Comparison of ENCODE assay signal across 8 cellular contexts in the genomic region with DNA sequence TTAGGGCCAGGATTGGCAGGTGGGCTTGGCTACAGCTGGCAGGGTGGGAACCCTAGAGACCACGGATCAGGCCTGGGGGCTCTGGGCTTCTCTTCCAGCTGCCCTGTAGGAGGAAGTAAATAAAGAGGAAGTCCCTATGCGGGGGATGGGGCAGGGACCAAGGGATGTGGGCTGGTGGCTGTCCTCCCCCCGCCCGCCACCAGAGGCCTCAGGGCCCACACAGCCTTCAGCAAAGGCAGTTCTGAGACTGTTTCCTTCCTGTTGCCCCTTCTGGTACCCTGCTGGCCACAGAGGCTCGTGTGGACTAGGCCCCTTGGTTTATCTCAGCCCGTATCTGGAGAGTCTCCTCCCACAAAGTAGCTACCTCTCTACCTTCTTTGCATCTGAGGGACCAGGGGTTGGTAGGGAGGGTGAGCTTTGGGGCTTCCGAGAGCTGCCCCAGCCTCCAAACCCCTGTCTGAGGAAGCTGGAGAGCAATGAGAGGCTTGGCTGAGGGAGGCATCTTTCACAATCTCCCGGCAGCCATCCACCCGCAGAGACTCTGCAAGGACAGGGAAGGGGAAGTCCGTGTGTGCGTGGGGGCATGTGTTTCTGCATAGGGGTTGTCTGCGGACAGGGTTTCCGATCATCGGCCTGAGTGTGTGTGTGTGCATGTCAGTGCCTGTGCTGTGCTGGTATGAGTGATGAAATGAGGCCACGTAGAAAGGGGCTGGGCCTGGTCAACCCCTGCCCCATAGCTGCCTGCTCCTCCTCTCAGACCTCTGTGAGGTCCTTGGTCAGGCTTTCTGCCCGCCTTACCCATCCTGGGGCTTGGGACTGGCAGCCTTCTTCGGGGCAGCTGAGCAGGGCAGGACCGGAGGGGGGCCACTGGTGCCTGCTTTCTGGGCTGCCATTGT. TPM values are rescaled to one million over a fixed set of nuclear protein-coding genes. Genes with fewer than 3 reads are reported as not detected.
A peak's percentile ranks its signal among the peaks of the same experiment; 100 is the strongest.
DNase-seq lines count a peak whose midpoint lies in the region; ATAC-seq, FAIRE-seq and TF ChIP-seq lines count a peak whose summit lies in the region.

No MANE protein-coding gene starts in this region.

- TF ChIP-seq POLR2A in HCT116 (IDR thresholded peaks at IDR 0.05; ENCODE audit: borderline replicate concordance, extremely low read depth, insufficient read depth, insufficient read length) (no peak), H1 (IDR thresholded peaks at IDR 0.05; ENCODE audit: control extremely low read depth in 1 of 2, low read depth in 2 of 2, low read length in 2 of 2) (no peak)

- H3K79me1 ChIP-seq in H1 (ENCODE audit: low read depth, low read length), result peaks cover 7% of the 10 kb centered on the region

- no peak overlapping the region for H3K9ac ChIP-seq in HCT116 (ENCODE audit: low read length)
- H3K9ac ChIP-seq in H1 (replicated peaks in 1 of 4; ENCODE audit: extremely low read depth in 1 of 4, low read depth in 3 of 4, low read length in 3 of 4), result no peak overlapping the region
- peak overlapping the region; percentile 54 for H3K9ac ChIP-seq in mucosa of stomach (ENCODE audit: low read length)

- no peak overlapping the region for H3K14ac ChIP-seq in H1 (ENCODE audit: insufficient read length)

- H3K27ac ChIP-seq in HCT116 (ENCODE audit: low read depth, low read length) (no peak overlapping the region; the same call in 1 of the 2 replicates), H1 (ENCODE audit: low read depth, low read length) (peak overlapping the region; percentile 45; the same call in 1 of the 2 replicates)

- H4K91ac ChIP-seq in H1 (replicated peaks; ENCODE audit: insufficient read length, low read length), result peak overlapping the region; percentile 11

- RAD21 ChIA-PET in HCT116 (lab: Charles Lee; ENCODE audit: low non-redundant PET in 1 of 2, low total read pairs in 2 of 2, uncharacterized antibody in 2 of 2, unreplicated experiment in 2 of 2), result no interaction called here

- H3K18ac ChIP-seq in H1 (ENCODE audit: extremely low read depth, low read length), result peak overlapping the region; percentile 62; the same call in 1 of the 2 replicates

- H3K27ac Mint-ChIP-seq in activated CD8-positive, alpha-beta T cell treated with anti-CD3 and anti-CD28 coated beads for 36 hours, result peak overlapping the region; percentile 97
- H3K27ac Mint-ChIP-seq in stimulated activated naive B cell treated with anti-CD40 and anti-IgM and Interleukin-4, amounts not matched to agents 10 μg/mL and 1 μg/mL and 100 μg/mL, for 72 hours, result peak overlapping the region; percentile 99

- no peak overlapping the region for H3K23ac ChIP-seq in H1 (ENCODE audit: insufficient read length)

- DNase-seq in HCT116 (ENCODE audit: low read depth, low spot score) (no peak), NAMALWA (ENCODE audit: low spot score) (peak; percentile 96), H1 (ENCODE audit: low read depth in 1 of 2, low spot score in 2 of 2) (peak in 1 of 2 experiments; percentile 78), cerebellar nuclear complex (lab: John Stamatoyannopoulos, UW) (no peak)
- DNase-seq in activated CD8-positive, alpha-beta T cell treated with anti-CD3 and anti-CD28 coated beads for 36 hours, result peak; percentile 96
- DNase-seq in stimulated activated naive B cell treated with anti-CD40 and anti-IgM and Interleukin-4, amounts not matched to agents 10 μg/mL and 1 μg/mL and 100 μg/mL, for 72 hours, result peak; percentile 94

- peak overlapping the region; percentile 92 for H3K4me3 Mint-ChIP-seq in activated CD8-positive, alpha-beta T cell treated with anti-CD3 and anti-CD28 coated beads for 36 hours
- peak overlapping the region; percentile 87 to 94 for H3K4me3 Mint-ChIP-seq in stimulated activated naive B cell treated with anti-CD40 and anti-IgM and Interleukin-4, amounts not matched to agents 10 μg/mL and 1 μg/mL and 100 μg/mL, for 72 hours

- H2AFZ ChIP-seq in HCT116 (ENCODE audit: low read depth, low read length, poor library complexity, severe bottlenecking), result no peak overlapping the region
- H2AFZ ChIP-seq in H1 (ENCODE audit: low read length), result no peak overlapping the region

- TF ChIP-seq RAD21 in HCT116 (IDR thresholded peaks at IDR 0.05; ENCODE audit: low read depth), result no peak
- TF ChIP-seq RAD21 in H1 (IDR thresholded peaks at IDR 0.05 in 1 of 2, conservative IDR thresholded peaks at IDR 0.05 in 1 of 2; ENCODE audit: low read depth in 2 of 2, low read length in 2 of 2), result peak; percentile 34 to 41; a peak in 3 of 4 replicates

- no peak overlapping the region for H2BK120ac ChIP-seq in H1 (replicated peaks; ENCODE audit: low read depth, low read length)

- TF ChIP-seq CTCF in GM12875 (IDR thresholded peaks at IDR 0.05; ENCODE audit: borderline replicate concordance, insufficient read depth, low read depth, low read length) (peak; percentile 74), HCT116 (IDR thresholded peaks at IDR 0.05 in 2 of 3, conservative IDR thresholded peaks at IDR 0.05 in 1 of 3; ENCODE audit: borderline replicate concordance in 1 of 3, insufficient read depth in 1 of 3, low read depth in 2 of 3, low read length in 2 of 3) (peak in 1 of 3 experiments; percentile 29; a peak in 1 of 6 replicates), H1 (IDR thresholded peaks at IDR 0.05; ENCODE audit: control extremely low read depth in 1 of 3, insufficient read depth in 1 of 3, low read depth in 1 of 3, low read length in 3 of 3) (peak; percentile 59 to 74 (median 66))
- peak; percentile 81 for TF ChIP-seq CTCF in activated CD8-positive, alpha-beta T cell treated with anti-CD3 and anti-CD28 coated beads for 36 hours (IDR thresholded peaks at IDR 0.05)

- FAIRE-seq in H1 (lab: Jason Lieb, UNC), result no peak

- ATAC-seq in HCT116, result peak; percentile 56
- ATAC-seq in activated CD8-positive, alpha-beta T cell treated with anti-CD3 and anti-CD28 coated beads for 36 hours, result peak; percentile 78
- peak; percentile 71 to 73 for ATAC-seq in stimulated activated naive B cell treated with anti-CD40 and anti-IgM and Interleukin-4, amounts not matched to agents 10 μg/mL and 1 μg/mL and 100 μg/mL, for 72 hours (replicated peaks)

- H3K4me1 ChIP-seq in HCT116 (ENCODE audit: control insufficient read depth in 1 of 2, insufficient read depth in 2 of 2, low read length in 2 of 2) (peaks cover 3 to 4% of the 10 kb centered on the region in 2 experiments; a peak in 2 of 4 replicates), H1 (replicated peaks in 1 of 4; ENCODE audit: control insufficient read depth in 3 of 4, insufficient read depth in 4 of 4, low read length in 3 of 4) (peaks cover 0 to 17% (median 7%) of the 10 kb centered on the region in 4 experiments; a peak in 6 of 7 replicates), mucosa of stomach (ENCODE audit: control insufficient read depth, insufficient read depth, low read length) (peaks cover 14% of the 10 kb centered on the region)

- H2BK12ac ChIP-seq in H1 (ENCODE audit: low read depth, low read length), result 0 out of 2 replicates have a peak overlapping the region, but pooled peaks have one; percentile 50

- peak overlapping the region; percentile 48 for H4K5ac ChIP-seq in H1 (ENCODE audit: insufficient read length, low read depth, low read length)

- H2AK5ac ChIP-seq in H1 (ENCODE audit: low read depth, low read length), result no peak overlapping the region; the same call in 1 of the 2 replicates

- H3K4me3 ChIP-seq in GM12875 (ENCODE audit: low read depth, low read length), result peak overlapping the region; percentile 51
- H3K4me3 ChIP-seq in HCT116 (replicated peaks in 1 of 2; ENCODE audit: low read depth in 1 of 2, low read length in 2 of 2), result no peak overlapping the region
- H3K4me3 ChIP-seq in H1 (ENCODE audit: extremely low read depth in 1 of 4, insufficient read depth in 2 of 4, low read depth in 3 of 4, low read length in 4 of 4), result no peak overlapping the region; a peak in 1 of 8 replicates
- no peak overlapping the region for H3K4me3 ChIP-seq in mucosa of stomach (ENCODE audit: low read length)

- H3K4me1 Mint-ChIP-seq in activated CD8-positive, alpha-beta T cell treated with anti-CD3 and anti-CD28 coated beads for 36 hours (ENCODE audit: low read depth), result peaks cover 79% of the 10 kb centered on the region
- H3K4me1 Mint-ChIP-seq in stimulated activated naive B cell treated with anti-CD40 and anti-IgM and Interleukin-4, amounts not matched to agents 10 μg/mL and 1 μg/mL and 100 μg/mL, for 72 hours, result peaks cover 68 to 94% of the 10 kb centered on the region in 2 donors

- H4K8ac ChIP-seq in H1 (ENCODE audit: extremely low read depth, insufficient read depth, low read length), result peak overlapping the region; percentile 77

- H2BK15ac ChIP-seq in H1 (ENCODE audit: low read length), result peak overlapping the region; percentile 88; the same call in 1 of the 2 replicates

- no TSS peak for BruUV-seq in HCT116 (replicated peaks; lab: Mats Ljungman, UMichigan)

- H3K4me2 ChIP-seq in HCT116 (ENCODE audit: low read length) (no peak overlapping the region), H1 (ENCODE audit: insufficient read depth in 1 of 2, low read depth in 2 of 2, low read length in 2 of 2) (0 out of 4 replicates have a peak overlapping the region, but pooled peaks of 1 of the 2 experiments have one; percentile 19)

- no peak overlapping the region for H3K56ac ChIP-seq in H1 (replicated peaks; ENCODE audit: insufficient read length, low read depth, low read length)

- H2BK5ac ChIP-seq in H1 (ENCODE audit: low read depth, low read length), result peak overlapping the region; percentile 81; the same call in 1 of the 2 replicates

- peak overlapping the region; percentile 57 for H3K4ac ChIP-seq in H1 (replicated peaks; ENCODE audit: insufficient read length, low read depth, low read length)

- H3K23me2 ChIP-seq in H1 (ENCODE audit: low read depth, low read length), result no peaks in the 10 kb centered on the region

- TF ChIP-seq EP300 in H1 (IDR thresholded peaks at IDR 0.05; ENCODE audit: borderline replicate concordance in 1 of 2, low read depth in 2 of 2, low read length in 2 of 2), result no peak

- no peaks in the 10 kb centered on the region for H3K9me3 ChIP-seq in HCT116 (ENCODE audit: control insufficient read depth in 1 of 2, insufficient read depth in 1 of 2, low read depth in 1 of 2, low read length in 2 of 2)
- no peaks in the 10 kb centered on the region for H3K9me3 ChIP-seq in H1 (ENCODE audit: insufficient read depth in 2 of 2, low read depth in 1 of 2, low read length in 1 of 2)
- no peaks in the 10 kb centered on the region for H3K9me3 ChIP-seq in mucosa of stomach (ENCODE audit: control insufficient read depth, low read length)

- WGBS in H1 (ENCODE audit: extremely low coverage in 1 of 2, insufficient coverage in 1 of 2, insufficient read length in 1 of 2, insufficient replicate concordance in 2 of 2, low coverage in 1 of 2, low lambda C conversion rate in 2 of 2, missing lambda C conversion rate in 1 of 2), 2 experiments, result 72% methylated on average over 17 of the region's 18 CpGs; no CpG with 5 or more reads in 1 of the 2 experiments

- no peaks in the 10 kb centered on the region for H3K79me2 ChIP-seq in HCT116 (ENCODE audit: insufficient read depth, low read length)
- H3K79me2 ChIP-seq in H1 (ENCODE audit: control insufficient read depth in 1 of 2, insufficient read depth in 2 of 2, low read length in 2 of 2), result no peaks in the 10 kb centered on the region

- CTCF ChIA-PET in HCT116 (lab: Charles Lee) (no interaction called here), H1 (lab: Charles Lee; ENCODE audit: partially characterized antibody) (interaction anchor here (0.6 to 6.3 kb wide), 19 partner anchors 9 to 314 kb away, joined by 3 to 88 read pairs (median 4); a partner anchor contains a TSS)
- CTCF ChIA-PET in activated CD8-positive, alpha-beta T cell treated with anti-CD3 and anti-CD28 coated beads for 36 hours (lab: Charles Lee), result interaction anchor here (0.7 to 6.4 kb wide), 18 partner anchors 9 to 259 kb away, joined by 3 to 54 read pairs (median 4); a partner anchor contains a TSS

- POLR2A ChIA-PET in HCT116 (lab: Charles Lee) (no interaction called here), H1 (lab: Charles Lee; ENCODE audit: partially characterized antibody) (interaction anchor here (1.0 to 3.4 kb wide), 3 partner anchors 11 to 124 kb away, joined by 3 to 14 read pairs (median 4); a partner anchor contains a TSS)
- POLR2A ChIA-PET in activated CD8-positive, alpha-beta T cell treated with anti-CD3 and anti-CD28 coated beads for 36 hours (lab: Charles Lee), result interaction anchor here (0.6 to 3.2 kb wide), 15 partner anchors 9 to 347 kb away, joined by 3 to 13 read pairs (median 3); a partner anchor contains a TSS

- peaks cover 25% of the 10 kb centered on the region for H3K36me3 Mint-ChIP-seq in activated CD8-positive, alpha-beta T cell treated with anti-CD3 and anti-CD28 coated beads for 36 hours (ENCODE audit: low read depth)
- H3K36me3 Mint-ChIP-seq in stimulated activated naive B cell treated with anti-CD40 and anti-IgM and Interleukin-4, amounts not matched to agents 10 μg/mL and 1 μg/mL and 100 μg/mL, for 72 hours, result peaks cover 7 to 31% of the 10 kb centered on the region in 2 donors

- no peaks in the 10 kb centered on the region for H4K20me1 ChIP-seq in HCT116 (ENCODE audit: insufficient read depth)
- H4K20me1 ChIP-seq in H1 (replicated peaks in 1 of 2; ENCODE audit: control insufficient read depth in 1 of 2, insufficient read depth in 2 of 2, low read length in 2 of 2), result peaks cover 11 to 28% of the 10 kb centered on the region in 2 experiments

- intact Hi-C loops in HCT116 (cut with micrococcal nuclease), result no loop called here
- intact Hi-C loops in activated CD8-positive, alpha-beta T cell treated with anti-CD3 and anti-CD28 coated beads for 36 hours (cut with micrococcal nuclease), result loop anchor here (2.0 kb wide), 1 partner anchor 39 kb away; no protein-coding TSS in a partner anchor

- H2BK20ac ChIP-seq in H1 (ENCODE audit: low read length), result no peak overlapping the region

- no peaks in the 10 kb centered on the region for H3K9me3 Mint-ChIP-seq in activated CD8-positive, alpha-beta T cell treated with anti-CD3 and anti-CD28 coated beads for 36 hours
- no peaks in the 10 kb centered on the region for H3K9me3 Mint-ChIP-seq in stimulated activated naive B cell treated with anti-CD40 and anti-IgM and Interleukin-4, amounts not matched to agents 10 μg/mL and 1 μg/mL and 100 μg/mL, for 72 hours

- H3K36me3 ChIP-seq in HCT116 (ENCODE audit: control insufficient read depth in 1 of 2, insufficient read depth in 2 of 2, low read length in 2 of 2) (peaks cover 3 to 8% of the 10 kb centered on the region in 2 experiments; a peak in 1 of 4 replicates), H1 (ENCODE audit: control insufficient read depth in 2 of 4, insufficient read depth in 4 of 4, low read length in 3 of 4) (peaks cover 0 to 1% (median under 1%) of the 10 kb centered on the region in 4 experiments; a peak in 2 of 8 replicates), mucosa of stomach (ENCODE audit: control insufficient read depth, insufficient read depth, low read length) (peaks cover 4% of the 10 kb centered on the region)

- no peaks in the 10 kb centered on the region for H3K27me3 Mint-ChIP-seq in activated CD8-positive, alpha-beta T cell treated with anti-CD3 and anti-CD28 coated beads for 36 hours
- H3K27me3 Mint-ChIP-seq in stimulated activated naive B cell treated with anti-CD40 and anti-IgM and Interleukin-4, amounts not matched to agents 10 μg/mL and 1 μg/mL and 100 μg/mL, for 72 hours, result no peaks in the 10 kb centered on the region

- no peaks in the 10 kb centered on the region for H3K9me2 ChIP-seq in HCT116 (ENCODE audit: insufficient read depth)

- H3K27me3 ChIP-seq in HCT116 (ENCODE audit: insufficient read depth, low read length), result no peaks in the 10 kb centered on the region
- no peaks in the 10 kb centered on the region for H3K27me3 ChIP-seq in H1 (replicated peaks in 1 of 4; ENCODE audit: control insufficient read depth in 3 of 4, extremely low read depth in 1 of 4, insufficient read depth in 3 of 4, low read length in 3 of 4)
- H3K27me3 ChIP-seq in mucosa of stomach (ENCODE audit: control insufficient read depth, insufficient read depth, low read length), result no peaks in the 10 kb centered on the region

RNA-seq across cellular contexts. Expression of a gene that starts 12.5 kb away (rescaled TPM):
- 47.0 TPM for total RNA-seq in HCT116 (2021; ENCODE audit: unreplicated experiment)
- 36.2 and 37.9 TPM in 2 replicates for polyA plus RNA-seq in HCT116 (2012)
- total RNA-seq in activated CD8-positive, alpha-beta T cell treated with anti-CD3 and anti-CD28 coated beads for 36 hours, result 100 to 1,000 TPM; 139 TPM
- 55.0 and 56.5 TPM in 2 replicates for total RNA-seq in H1 (2021; fragmentation: NEBNext Ultra II Directional; extraction: Animal tissue kit (Norgen Biotek cat#: 25700))
- polyA plus RNA-seq in H1 (2011; rRNA removed), result 44.3 and 48.8 TPM in 2 replicates
- 46.1 TPM for polyA plus RNA-seq in H1 (2011; cell fraction: cytosol; rRNA removed)
- 65.0 TPM for polyA plus RNA-seq in H1 (2011; cell fraction: nucleus; rRNA removed)
- 40.0 to 54.8 TPM (median 50.7 TPM) in 4 replicates for polyA plus RNA-seq in H1 (2012, experiment 1 of 2)
- polyA plus RNA-seq in H1 (2012, experiment 2 of 2), result 54.0 TPM
- polyA plus RNA-seq in H1 (2013, experiment 1 of 2), result 33.6 TPM
- 28.5 TPM for polyA plus RNA-seq in H1 (2013, experiment 2 of 2)
- polyA minus RNA-seq in H1 (2011; rRNA and poly(A)+ RNA removed), result 63.2 and 67.1 TPM in 2 replicates
- polyA minus RNA-seq in H1 (2011; cell fraction: cytosol; rRNA and poly(A)+ RNA removed), result 47.8 TPM
- 43.5 TPM for polyA minus RNA-seq in H1 (2011; cell fraction: nucleus; rRNA and poly(A)+ RNA removed)

Comparison
In these comparisons a context has a peak if more than half of its experiments do, and no peak if none do; other contexts are left out.
1. DNase-seq: peak in NAMALWA (single experiment), activated CD8-positive, alpha-beta T cell treated with anti-CD3 and anti-CD28 coated beads for 36 hours (single experiment) and stimulated activated naive B cell treated with anti-CD40 and anti-IgM and Interleukin-4, amounts not matched to agents 10 μg/mL and 1 μg/mL and 100 μg/mL, for 72 hours (single experiment); none in HCT116 (single experiment) and cerebellar nuclear complex (0 of 2).
2. Peak in every context shown above with its lines, with median percentiles within 50 percentile points of each other: ATAC-seq.